In the genomic region with DNA sequence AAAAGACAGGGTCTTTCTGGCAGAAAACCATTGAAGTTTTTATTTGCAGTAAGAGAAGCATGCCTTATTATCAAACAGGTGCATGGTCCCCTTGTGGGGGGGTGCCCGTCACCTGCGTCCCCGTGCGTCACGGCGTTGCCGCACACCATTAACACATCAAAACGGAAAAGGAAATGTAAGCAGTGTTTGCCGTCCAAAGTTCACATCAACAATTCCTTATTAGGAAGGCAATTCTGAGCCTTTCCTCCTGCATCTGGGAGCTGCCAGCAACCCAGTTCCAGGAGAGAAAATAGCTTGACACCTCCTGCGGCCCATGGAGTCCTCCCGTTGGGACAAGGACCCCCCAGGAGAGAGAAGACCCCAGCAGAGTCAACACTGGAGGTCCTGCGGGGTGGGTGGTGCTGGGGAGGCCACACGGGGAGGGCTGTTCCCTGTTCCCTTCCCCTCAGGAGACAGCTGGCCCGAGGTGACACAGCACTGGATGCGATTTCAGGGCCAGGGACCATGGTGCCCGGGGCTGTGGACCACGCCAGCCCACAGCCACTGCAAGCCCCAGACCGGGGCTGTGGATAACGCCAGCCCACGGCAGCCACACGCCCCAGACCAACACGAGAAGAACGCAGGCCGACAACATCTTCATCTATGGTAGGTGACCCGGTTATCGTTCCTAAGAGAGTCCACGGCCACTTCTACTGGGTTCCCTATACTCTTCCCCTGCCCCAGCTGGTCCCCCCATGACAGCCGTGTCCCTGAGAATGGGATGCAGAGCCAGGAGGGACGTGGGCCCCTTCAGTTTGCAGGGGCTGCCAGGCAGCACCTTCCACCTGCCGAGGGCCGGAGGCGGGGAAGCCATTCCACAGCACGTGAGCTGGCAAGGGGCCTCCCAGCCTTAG, we compare ENCODE assay signal across 10 cellular contexts. TPM values are rescaled to one million over a fixed set of nuclear protein-coding genes. Genes with fewer than 3 reads are reported as not detected.
DNase-seq lines count a peak whose midpoint lies in the region; ATAC-seq, FAIRE-seq and TF ChIP-seq lines count a peak whose summit lies in the region.
"Had no signal": no experiment of that assay in that cellular context is flagged by ENCODE, and none has a peak within 500 bp of the region (broad histone marks: within the 10 kb centered on the region; RNA-seq: fewer than 3 reads in every experiment).

No MANE protein-coding gene starts in this region.

- peak overlapping the region in 10 of 12 donors; percentile 6 to 47 (median 28) for H3K4me3 ChIP-seq in heart left ventricle
- H3K4me3 ChIP-seq in H1 (ENCODE audit: extremely low read depth in 1 of 4, insufficient read depth in 2 of 4, low read depth in 3 of 4, low read length in 4 of 4), result no peak overlapping the region
- peak overlapping the region; percentile 55 to 70 for H3K4me3 ChIP-seq in mucosa of rectum (ENCODE audit: low read length in 2 of 2)

- H3K14ac ChIP-seq in H1 (ENCODE audit: insufficient read length), result no peak overlapping the region

- H3K4ac ChIP-seq in H1 (replicated peaks; ENCODE audit: insufficient read length, low read depth, low read length), result no peak overlapping the region

- H3K23ac ChIP-seq in H1 (ENCODE audit: insufficient read length), result no peak overlapping the region

- H3K18ac ChIP-seq in H1 (ENCODE audit: extremely low read depth, low read length), result no peak overlapping the region

- H3K9ac ChIP-seq in H1 (replicated peaks in 1 of 4; ENCODE audit: extremely low read depth in 1 of 4, low read depth in 3 of 4, low read length in 3 of 4), result no peak overlapping the region
- peak overlapping the region; percentile 78 to 81 for H3K9ac ChIP-seq in mucosa of rectum (ENCODE audit: low read depth in 1 of 2, low read length in 2 of 2)

- no peaks in the 10 kb centered on the region for H3K23me2 ChIP-seq in H1 (ENCODE audit: low read depth, low read length)

- FAIRE-seq in H1 (lab: Jason Lieb, UNC), result no peak
- FAIRE-seq: endometrium had no signal

- no peak overlapping the region for H3K4me2 ChIP-seq in H1 (ENCODE audit: insufficient read depth in 1 of 2, low read depth in 2 of 2, low read length in 2 of 2)

- peaks cover 2 to 19% of the 10 kb centered on the region in 2 experiments for H4K20me1 ChIP-seq in H1 (replicated peaks in 1 of 2; ENCODE audit: control insufficient read depth in 1 of 2, insufficient read depth in 2 of 2, low read length in 2 of 2)

- TF ChIP-seq EP300 in H1 (IDR thresholded peaks at IDR 0.05; ENCODE audit: borderline replicate concordance in 1 of 2, low read depth in 2 of 2, low read length in 2 of 2), result no peak

- no peak overlapping the region for H2BK120ac ChIP-seq in H1 (replicated peaks; ENCODE audit: low read depth, low read length)

- no peak for TF ChIP-seq RAD21 in H1 (IDR thresholded peaks at IDR 0.05 in 1 of 2, conservative IDR thresholded peaks at IDR 0.05 in 1 of 2; ENCODE audit: low read depth in 2 of 2, low read length in 2 of 2)

- H2BK12ac ChIP-seq in H1 (ENCODE audit: low read depth, low read length), result no peak overlapping the region

- H4K8ac ChIP-seq in H1 (ENCODE audit: extremely low read depth, insufficient read depth, low read length), result peak overlapping the region; percentile 59; the same call in 1 of the 2 replicates

- no peak overlapping the region for H2AK5ac ChIP-seq in H1 (ENCODE audit: low read depth, low read length)

- H2BK15ac ChIP-seq in H1 (ENCODE audit: low read length), result no peak overlapping the region

- 51 to 64% (median 54%) methylated on average over 30 to 33 of the region's 33 CpGs for WGBS in heart left ventricle, 4 donors
- WGBS in H1 (ENCODE audit: extremely low coverage in 1 of 2, insufficient coverage in 1 of 2, insufficient read length in 1 of 2, insufficient replicate concordance in 2 of 2, low coverage in 1 of 2, low lambda C conversion rate in 2 of 2, missing lambda C conversion rate in 1 of 2), 2 experiments, result 92% methylated on average over 31 of the region's 33 CpGs; no CpG with 5 or more reads in 1 of the 2 experiments

- H3K36me3 ChIP-seq in heart left ventricle (no peaks in the 10 kb centered on the region), H1 (ENCODE audit: control insufficient read depth in 2 of 4, insufficient read depth in 4 of 4, low read length in 3 of 4) (no peaks in the 10 kb centered on the region), mucosa of rectum (ENCODE audit: control insufficient read depth in 2 of 2, insufficient read depth in 2 of 2, low read length in 2 of 2) (no peaks in the 10 kb centered on the region)

- H3K4me1 ChIP-seq in heart left ventricle, result peaks cover 0 to 57% (median 31%) of the 10 kb centered on the region in 12 donors
- no peaks in the 10 kb centered on the region; a peak in 3 of 7 replicates for H3K4me1 ChIP-seq in H1 (replicated peaks in 1 of 4; ENCODE audit: control insufficient read depth in 3 of 4, insufficient read depth in 4 of 4, low read length in 3 of 4)
- peaks cover 13 to 28% of the 10 kb centered on the region in 2 donors for H3K4me1 ChIP-seq in mucosa of rectum (ENCODE audit: control insufficient read depth in 2 of 2, insufficient read depth in 2 of 2, low read length in 2 of 2)

- TF ChIP-seq POLR2A in heart left ventricle (IDR thresholded peaks at IDR 0.05) (no peak), H1 (IDR thresholded peaks at IDR 0.05; ENCODE audit: control extremely low read depth in 1 of 2, low read depth in 2 of 2, low read length in 2 of 2) (no peak)

- H2AFZ ChIP-seq in H1 (ENCODE audit: low read length), result no peak overlapping the region

- H2BK20ac ChIP-seq in H1 (ENCODE audit: low read length), result no peak overlapping the region

- H3K79me2 ChIP-seq in H1 (ENCODE audit: control insufficient read depth in 1 of 2, insufficient read depth in 2 of 2, low read length in 2 of 2), result peaks cover 3 to 22% of the 10 kb centered on the region in 2 experiments; a peak in 3 of 4 replicates

- TF ChIP-seq CTCF in heart left ventricle (IDR thresholded peaks at IDR 0.05), result no peak
- TF ChIP-seq CTCF in H1 (IDR thresholded peaks at IDR 0.05; ENCODE audit: control extremely low read depth in 1 of 3, insufficient read depth in 1 of 3, low read depth in 1 of 3, low read length in 3 of 3), result no peak

- H3K79me1 ChIP-seq in H1 (ENCODE audit: low read depth, low read length), result peaks cover 25% of the 10 kb centered on the region

- no peaks in the 10 kb centered on the region for H3K27me3 ChIP-seq in heart left ventricle
- no peaks in the 10 kb centered on the region for H3K27me3 ChIP-seq in H1 (replicated peaks in 1 of 4; ENCODE audit: control insufficient read depth in 3 of 4, extremely low read depth in 1 of 4, insufficient read depth in 3 of 4, low read length in 3 of 4)
- no peaks in the 10 kb centered on the region for H3K27me3 ChIP-seq in mucosa of rectum (ENCODE audit: control insufficient read depth in 2 of 2, insufficient read depth in 2 of 2, low read length in 2 of 2)

- H3K56ac ChIP-seq in H1 (replicated peaks; ENCODE audit: insufficient read length, low read depth, low read length), result no peak overlapping the region

- H3K27ac ChIP-seq in heart left ventricle (peak overlapping the region in 11 of 12 donors; percentile 15 to 89 (median 61)), H1 (ENCODE audit: low read depth, low read length) (no peak overlapping the region), mucosa of rectum (ENCODE audit: low read depth in 2 of 2, low read length in 2 of 2) (peak overlapping the region; percentile 96 to 98)

- no peak overlapping the region for H4K91ac ChIP-seq in H1 (replicated peaks; ENCODE audit: insufficient read length, low read length)

- POLR2A ChIA-PET in H1 (lab: Charles Lee; ENCODE audit: partially characterized antibody), result no interaction called here

- CTCF ChIA-PET in H1 (lab: Charles Lee; ENCODE audit: partially characterized antibody), result interaction anchor here (1.0 to 1.2 kb wide), 4 partner anchors 10 to 344 kb away, joined by 3 read pairs; no protein-coding TSS in a partner anchor

- H4K5ac ChIP-seq in H1 (ENCODE audit: insufficient read length, low read depth, low read length), result no peak overlapping the region

- H3K9me3 ChIP-seq in heart left ventricle, result peaks cover 0 to 9% (median 3%) of the 10 kb centered on the region in 12 donors
- 0 out of 4 replicates have a peak, but pooled peaks cover 0 to 3% of the 10 kb centered on the region in 2 experiments for H3K9me3 ChIP-seq in H1 (ENCODE audit: insufficient read depth in 2 of 2, low read depth in 1 of 2, low read length in 1 of 2)
- no peaks in the 10 kb centered on the region for H3K9me3 ChIP-seq in mucosa of rectum (ENCODE audit: control insufficient read depth in 2 of 2, low read length in 2 of 2)

- ATAC-seq in heart left ventricle, result peak; percentile 27 to 74 (median 44)
- no peak for ATAC-seq in Right ventricle myocardium inferior
- no peak for ATAC-seq in GM21576 (IDR thresholded peaks at IDR 0.05; ENCODE audit: unreplicated experiment)
- ATAC-seq in HG03196 (IDR thresholded peaks at IDR 0.05; ENCODE audit: unreplicated experiment), result no peak

- no peak for DNase-seq in heart left ventricle
- DNase-seq in Right ventricle myocardium inferior (ENCODE audit: missing footprints), result no peak
- no peak for DNase-seq in H1 (ENCODE audit: low read depth in 1 of 2, low spot score in 2 of 2)
- DNase-seq in stimulated activated CD8-positive, alpha-beta memory T cell treated with anti-CD3 and anti-CD28 coated beads, Interleukin-4, amount 100 ng/mL, for 48 hours, result no peak
- no peak for DNase-seq in stimulated activated CD4-positive, alpha-beta T cell treated with anti-CD3 and anti-CD28 coated beads, Interleukin-15, amount 100 ng/mL, for 24 hours
- DNase-seq: activated T-cell treated with anti-CD3 and anti-CD28 coated beads for 4 hours had no signal

- H2BK5ac ChIP-seq in H1 (ENCODE audit: low read depth, low read length), result no peak overlapping the region

- intact Hi-C loops in heart left ventricle (cut with DNase I), result no loop called here
- intact Hi-C loops in Right ventricle myocardium inferior (cut with DNase I), result no loop called here

TF ChIP-seq in H1, 55 proteins besides CTCF, POLR2A, EP300 and RAD21 (continues in another document):
- TF ChIP-seq CHD1 (IDR thresholded peaks at IDR 0.05; ENCODE audit: low read depth, low read length) (no peak), CREB1 (IDR thresholded peaks at IDR 0.05) (no peak), FOSL1 (IDR thresholded peaks at IDR 0.05; ENCODE audit: insufficient read depth, low read depth, low read length) (no peak), TAF7 (optimal IDR thresholded peaks at IDR 0.05; ENCODE audit: borderline replicate concordance, low read depth, low read length) (no peak)

RNA-seq across cellular contexts. Expression of a gene that starts 39.4 kb away (rescaled TPM):
- total RNA-seq in heart left ventricle, result 10 to 100 TPM; 23.2 to 43.1 (median 30.3) TPM
- polyA plus RNA-seq in heart left ventricle, result 10 to 100 TPM in 1 of 2 donors, 1 to 10 TPM in 1; 7.4 to 18.4 TPM
- total RNA-seq in Right ventricle myocardium inferior, result 28.3 TPM
- total RNA-seq in H1 (2021; fragmentation: NEBNext Ultra II Directional; extraction: Animal tissue kit (Norgen Biotek cat#: 25700)), result 8.8 and 9.3 TPM in 2 replicates
- 3.8 and 6.1 TPM in 2 replicates for polyA plus RNA-seq in H1 (2011; rRNA removed)
- 3.8 TPM for polyA plus RNA-seq in H1 (2011; cell fraction: cytosol; rRNA removed)
- polyA plus RNA-seq in H1 (2011; cell fraction: nucleus; rRNA removed), result 13.3 TPM
- polyA plus RNA-seq in H1 (2012, experiment 1 of 2), result 5.4 to 6.5 TPM (median 6.2 TPM) in 4 replicates
- polyA plus RNA-seq in H1 (2012, experiment 2 of 2), result 1.4 TPM
- 3.3 TPM for polyA plus RNA-seq in H1 (2013, experiment 1 of 2)
- 3.0 TPM for polyA plus RNA-seq in H1 (2013, experiment 2 of 2)
- 8.7 and 9.7 TPM in 2 replicates for polyA minus RNA-seq in H1 (2011; rRNA and poly(A)+ RNA removed)
- polyA minus RNA-seq in H1 (2011; cell fraction: cytosol; rRNA and poly(A)+ RNA removed), result 6.4 TPM
- polyA minus RNA-seq in H1 (2011; cell fraction: nucleus; rRNA and poly(A)+ RNA removed), result 11.3 TPM

Comparison
In these comparisons a context has a peak if more than half of its experiments do, and no peak if none do; other contexts are left out.
1. ATAC-seq: peak in heart left ventricle (4 of 4); none in Right ventricle myocardium inferior (single experiment), GM21576 (single experiment) and HG03196 (single experiment).
2. H3K4me3 ChIP-seq: peak in heart left ventricle (10 of 12) and mucosa of rectum (2 of 2); none in H1 (0 of 4).
3. H3K9ac ChIP-seq: peak in mucosa of rectum (2 of 2); none in H1 (0 of 4).